Comparison of ENCODE assay signal across 9 cellular contexts in the genomic region with DNA sequence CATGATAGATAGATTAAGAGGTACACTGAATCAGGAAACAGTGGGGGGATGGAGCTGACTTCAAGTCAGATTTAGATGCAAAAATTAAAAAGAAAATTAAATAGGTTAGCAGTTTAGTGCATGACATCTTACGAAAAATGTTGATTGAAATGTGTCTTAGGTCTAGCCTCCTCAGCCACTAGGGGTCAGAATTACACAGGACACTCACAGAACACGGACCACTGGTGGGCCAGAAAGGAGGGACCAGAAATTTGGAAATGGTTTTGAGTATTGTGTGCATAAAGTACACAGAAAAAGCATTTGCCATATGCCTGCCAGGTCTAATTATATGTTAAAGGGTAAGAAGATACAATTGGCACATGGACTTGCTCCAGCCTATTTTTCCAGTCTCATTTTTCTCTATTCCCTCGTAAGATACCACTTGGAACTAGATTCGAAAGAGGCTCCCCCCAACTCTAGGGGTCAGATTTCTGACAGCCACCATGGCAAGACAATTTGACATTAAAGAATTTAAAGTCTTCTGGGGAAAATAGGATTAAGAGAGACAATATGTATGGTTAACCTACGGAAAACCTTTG.
DNase-seq lines count a peak whose midpoint lies in the region; ATAC-seq, FAIRE-seq and TF ChIP-seq lines count a peak whose summit lies in the region.
"Had no signal": no experiment of that assay in that cellular context is flagged by ENCODE, and none has a peak within 500 bp of the region (broad histone marks: within the 10 kb centered on the region; RNA-seq: fewer than 3 reads in every experiment).

No MANE protein-coding gene starts in this region.

- peak; percentile 75 for DNase-seq in DMS 273 (lab: John Stamatoyannopoulos, UW; ENCODE audit: unreplicated experiment)
- DNase-seq in GM23338 (ENCODE audit: low spot score) = peak; percentile 81
- peak; percentile 56 for DNase-seq in NCI-H2171 (lab: John Stamatoyannopoulos, UW)
- DNase-seq in astrocyte of the spinal cord (ENCODE audit: low read depth, low spot score) = peak; percentile 53
- no peak for DNase-seq in upper lobe of right lung
- no peak for DNase-seq in activated T-cell treated with anti-CD3 and anti-CD28 coated beads for 4 hours
- no peak for DNase-seq in omental fat pad (ENCODE audit: low spot score)

- H2AFZ ChIP-seq in GM23338 = no peak overlapping the region

- H3K27me3 Mint-ChIP-seq in GM23338 (ENCODE audit: insufficient read depth, low read depth, poor library complexity) = no peaks in the 10 kb centered on the region

- no peaks in the 10 kb centered on the region for H3K9me3 ChIP-seq in upper lobe of right lung
- H3K9me3 ChIP-seq: neutrophil had no signal

- H3K9me3 Mint-ChIP-seq in GM23338 = no peaks in the 10 kb centered on the region; the same call in 2 of the 3 replicates

- H3F3A ChIP-seq in GM23338 (replicated peaks; ENCODE audit: low read depth) = no peaks in the 10 kb centered on the region

- peak; percentile 78 for ATAC-seq in GM23338
- peak; percentile 63 for ATAC-seq in upper lobe of right lung
- ATAC-seq in omental fat pad (ENCODE audit: low FRiP score) = no peak

- no peak overlapping the region for H3K27ac Mint-ChIP-seq in GM23338

- intact Hi-C loops in upper lobe of right lung (cut with DNase I) = no loop called here

- no peak overlapping the region for H3K4me3 ChIP-seq in GM23338
- no peak overlapping the region for H3K4me3 ChIP-seq in astrocyte of the spinal cord (ENCODE audit: low read depth, low read length)
- H3K4me3 ChIP-seq in upper lobe of right lung = no peak overlapping the region

- H3K4me1 Mint-ChIP-seq in GM23338 = no peaks in the 10 kb centered on the region

- no peak overlapping the region for H3K27ac ChIP-seq in GM23338 (ENCODE audit: low read depth)
- no peak overlapping the region for H3K27ac ChIP-seq in upper lobe of right lung
- H3K27ac ChIP-seq: neutrophil had no signal

- no peaks in the 10 kb centered on the region for H4K20me1 ChIP-seq in GM23338 (replicated peaks; ENCODE audit: insufficient read depth)

- no peaks in the 10 kb centered on the region for H3K79me2 ChIP-seq in GM23338 (replicated peaks; ENCODE audit: insufficient read depth)

- FAIRE-seq in islet of Langerhans (lab: Jason Lieb, UNC) = peak; percentile 71

- no peaks in the 10 kb centered on the region for H3K36me3 Mint-ChIP-seq in GM23338 (ENCODE audit: low read depth)

- no peak overlapping the region for H3K4me3 Mint-ChIP-seq in GM23338

- H3K4me2 ChIP-seq in GM23338 = no peak overlapping the region

- H3K36me3 ChIP-seq in GM23338 (ENCODE audit: insufficient read depth) = no peaks in the 10 kb centered on the region
- no peaks in the 10 kb centered on the region for H3K36me3 ChIP-seq in upper lobe of right lung
- H3K36me3 ChIP-seq: neutrophil had no signal

- H3K4me1 ChIP-seq in GM23338 (ENCODE audit: insufficient read depth) (no peaks in the 10 kb centered on the region), upper lobe of right lung (no peaks in the 10 kb centered on the region)

- TF ChIP-seq CTCF in GM23338 (conservative IDR thresholded peaks at IDR 0.05; ENCODE audit: low read depth in 2 of 2) = peak; percentile 88 to 96
- peak; percentile 75 for TF ChIP-seq CTCF in astrocyte of the spinal cord (IDR thresholded peaks at IDR 0.05; ENCODE audit: low read depth, low read length)
- TF ChIP-seq CTCF in upper lobe of right lung (IDR thresholded peaks at IDR 0.05) = peak; percentile 70
- no peak for TF ChIP-seq CTCF in omental fat pad (IDR thresholded peaks at IDR 0.05)

- no peaks in the 10 kb centered on the region for H3K9me2 ChIP-seq in GM23338 (ENCODE audit: insufficient read depth)

- H3K27me3 ChIP-seq in GM23338 (ENCODE audit: insufficient read depth) (no peaks in the 10 kb centered on the region), upper lobe of right lung (no peaks in the 10 kb centered on the region)
- H3K27me3 ChIP-seq: neutrophil had no signal

- in situ Hi-C loops in astrocyte of the spinal cord (cut with HindIII; ENCODE audit: low sequenced_read_pairs) = no loop called here

TF ChIP-seq in GM23338, 12 proteins besides CTCF, POLR2A, EP300 and RAD21 (continues in another document):
- TF ChIP-seq ZNF331 (CRISPR knock-in tag; IDR thresholded peaks at IDR 0.05; ENCODE audit: low read depth) = no peak
- TF ChIP-seq EZH2phosphoT487 (IDR thresholded peaks at IDR 0.05; ENCODE audit: unreplicated experiment) = no peak
- no peak for TF ChIP-seq NANOG (IDR thresholded peaks at IDR 0.05; ENCODE audit: borderline replicate concordance)
- TF ChIP-seq, protein P1, sequence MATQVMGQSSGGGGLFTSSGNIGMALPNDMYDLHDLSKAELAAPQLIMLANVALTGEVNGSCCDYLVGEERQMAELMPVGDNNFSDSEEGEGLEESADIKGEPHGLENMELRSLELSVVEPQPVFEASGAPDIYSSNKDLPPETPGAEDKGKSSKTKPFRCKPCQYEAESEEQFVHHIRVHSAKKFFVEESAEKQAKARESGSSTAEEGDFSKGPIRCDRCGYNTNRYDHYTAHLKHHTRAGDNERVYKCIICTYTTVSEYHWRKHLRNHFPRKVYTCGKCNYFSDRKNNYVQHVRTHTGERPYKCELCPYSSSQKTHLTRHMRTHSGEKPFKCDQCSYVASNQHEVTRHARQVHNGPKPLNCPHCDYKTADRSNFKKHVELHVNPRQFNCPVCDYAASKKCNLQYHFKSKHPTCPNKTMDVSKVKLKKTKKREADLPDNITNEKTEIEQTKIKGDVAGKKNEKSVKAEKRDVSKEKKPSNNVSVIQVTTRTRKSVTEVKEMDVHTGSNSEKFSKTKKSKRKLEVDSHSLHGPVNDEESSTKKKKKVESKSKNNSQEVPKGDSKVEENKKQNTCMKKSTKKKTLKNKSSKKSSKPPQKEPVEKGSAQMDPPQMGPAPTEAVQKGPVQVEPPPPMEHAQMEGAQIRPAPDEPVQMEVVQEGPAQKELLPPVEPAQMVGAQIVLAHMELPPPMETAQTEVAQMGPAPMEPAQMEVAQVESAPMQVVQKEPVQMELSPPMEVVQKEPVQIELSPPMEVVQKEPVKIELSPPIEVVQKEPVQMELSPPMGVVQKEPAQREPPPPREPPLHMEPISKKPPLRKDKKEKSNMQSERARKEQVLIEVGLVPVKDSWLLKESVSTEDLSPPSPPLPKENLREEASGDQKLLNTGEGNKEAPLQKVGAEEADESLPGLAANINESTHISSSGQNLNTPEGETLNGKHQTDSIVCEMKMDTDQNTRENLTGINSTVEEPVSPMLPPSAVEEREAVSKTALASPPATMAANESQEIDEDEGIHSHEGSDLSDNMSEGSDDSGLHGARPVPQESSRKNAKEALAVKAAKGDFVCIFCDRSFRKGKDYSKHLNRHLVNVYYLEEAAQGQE (IDR thresholded peaks at IDR 0.05; ENCODE audit: unreplicated experiment) = no peak
- TF ChIP-seq, protein P2, sequence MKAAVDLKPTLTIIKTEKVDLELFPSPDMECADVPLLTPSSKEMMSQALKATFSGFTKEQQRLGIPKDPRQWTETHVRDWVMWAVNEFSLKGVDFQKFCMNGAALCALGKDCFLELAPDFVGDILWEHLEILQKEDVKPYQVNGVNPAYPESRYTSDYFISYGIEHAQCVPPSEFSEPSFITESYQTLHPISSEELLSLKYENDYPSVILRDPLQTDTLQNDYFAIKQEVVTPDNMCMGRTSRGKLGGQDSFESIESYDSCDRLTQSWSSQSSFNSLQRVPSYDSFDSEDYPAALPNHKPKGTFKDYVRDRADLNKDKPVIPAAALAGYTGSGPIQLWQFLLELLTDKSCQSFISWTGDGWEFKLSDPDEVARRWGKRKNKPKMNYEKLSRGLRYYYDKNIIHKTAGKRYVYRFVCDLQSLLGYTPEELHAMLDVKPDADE (IDR thresholded peaks at IDR 0.05) = no peak
- TF ChIP-seq EZH2 (IDR thresholded peaks at IDR 0.05; ENCODE audit: low read depth, unreplicated experiment) = no peak
- TF ChIP-seq JUNB (IDR thresholded peaks at IDR 0.05; ENCODE audit: unreplicated experiment) = no peak

Comparison
In these comparisons a context has a peak if more than half of its experiments do, and no peak if none do; other contexts are left out.
1. DNase-seq: peak in DMS 273 (single experiment), GM23338 (single experiment), NCI-H2171 (single experiment) and astrocyte of the spinal cord (single experiment); none in upper lobe of right lung (single experiment), activated T-cell treated with anti-CD3 and anti-CD28 coated beads for 4 hours (single experiment) and omental fat pad (single experiment).
2. CTCF ChIP-seq: peak in GM23338 (2 of 2), astrocyte of the spinal cord (single experiment) and upper lobe of right lung (single experiment); none in omental fat pad (0 of 3).